In genomic region chr2:18378020-18378653, GRCh38 we compare ENCODE assay signal across 8 cellular contexts.
DNase-seq lines count a peak whose midpoint lies in the region; ATAC-seq lines count a peak whose summit lies in the region.

No MANE protein-coding gene starts in this region.

- CTCF ChIA-PET in CD4-positive, alpha-beta memory T cell (lab: Charles Lee; ENCODE audit: partially characterized antibody), result interaction anchor here (0.8 to 7.0 kb wide), 11 partner anchors 8 to 1486 kb away, joined by 3 to 69 read pairs (median 4); no protein-coding TSS in a partner anchor
- CTCF ChIA-PET in activated CD4-positive, alpha-beta T cell treated with anti-CD3 and anti-CD28 coated beads, Interleukin-2, amount 10 ng/mL, durations not matched to agents 7 days and 5 days (lab: Charles Lee), result no interaction called here

- H3K36me3 Mint-ChIP-seq in CD4-positive, alpha-beta memory T cell, result no peaks in the 10 kb centered on the region
- H3K36me3 Mint-ChIP-seq in activated CD4-positive, alpha-beta T cell treated with anti-CD3 and anti-CD28 coated beads, Interleukin-2, amount 10 ng/mL, durations not matched to agents 7 days and 5 days (ENCODE audit: low read depth), result no peaks in the 10 kb centered on the region

- H3K27me3 Mint-ChIP-seq in CD4-positive, alpha-beta memory T cell, result peaks cover 10 to 16% of the 10 kb centered on the region in 2 donors
- peaks cover 6% of the 10 kb centered on the region for H3K27me3 Mint-ChIP-seq in activated CD4-positive, alpha-beta T cell treated with anti-CD3 and anti-CD28 coated beads, Interleukin-2, amount 10 ng/mL, durations not matched to agents 7 days and 5 days

- H3K4me3 Mint-ChIP-seq in CD4-positive, alpha-beta memory T cell, result no peak overlapping the region
- H3K4me3 Mint-ChIP-seq in activated CD4-positive, alpha-beta T cell treated with anti-CD3 and anti-CD28 coated beads, Interleukin-2, amount 10 ng/mL, durations not matched to agents 7 days and 5 days, result no peak overlapping the region

- ATAC-seq in GM18858 (IDR thresholded peaks at IDR 0.05; ENCODE audit: unreplicated experiment) (peak; percentile 78), HG02938 (IDR thresholded peaks at IDR 0.05; ENCODE audit: unreplicated experiment) (peak; percentile 88), Right ventricle myocardium superior (ENCODE audit: poor library complexity) (peak; percentile 63)

- POLR2A ChIA-PET in CD4-positive, alpha-beta memory T cell (lab: Charles Lee; ENCODE audit: partially characterized antibody), result no interaction called here
- POLR2A ChIA-PET in activated CD4-positive, alpha-beta T cell treated with anti-CD3 and anti-CD28 coated beads, Interleukin-2, amount 10 ng/mL, durations not matched to agents 7 days and 5 days (lab: Charles Lee), result no interaction called here

- no peaks in the 10 kb centered on the region for H3K4me1 Mint-ChIP-seq in CD4-positive, alpha-beta memory T cell
- H3K4me1 Mint-ChIP-seq in activated CD4-positive, alpha-beta T cell treated with anti-CD3 and anti-CD28 coated beads, Interleukin-2, amount 10 ng/mL, durations not matched to agents 7 days and 5 days, result no peaks in the 10 kb centered on the region

- no peaks in the 10 kb centered on the region for H3K36me3 ChIP-seq in CD4-positive, alpha-beta memory T cell (ENCODE audit: insufficient read depth, low read length)

- DNase-seq in CD4-positive, alpha-beta memory T cell, result peak in 4 of 5 donors; percentile 5 to 24 (median 20)
- peak; percentile 46 for DNase-seq in NCI-H1694 (lab: John Stamatoyannopoulos, UW)
- DNase-seq in activated CD4-positive, alpha-beta T cell treated with anti-CD3 and anti-CD28 coated beads, Interleukin-2, amount 10 ng/mL, durations not matched to agents 7 days and 5 days, result peak; percentile 32
- no peak for DNase-seq in Right ventricle myocardium superior
- peak; percentile 59 for DNase-seq in retina
- DNase-seq in cortex of kidney (lab: John Stamatoyannopoulos, UW), result no peak

- no peak overlapping the region for H3K27ac Mint-ChIP-seq in CD4-positive, alpha-beta memory T cell
- no peak overlapping the region for H3K27ac Mint-ChIP-seq in activated CD4-positive, alpha-beta T cell treated with anti-CD3 and anti-CD28 coated beads, Interleukin-2, amount 10 ng/mL, durations not matched to agents 7 days and 5 days

- no peaks in the 10 kb centered on the region for H3K9me3 Mint-ChIP-seq in CD4-positive, alpha-beta memory T cell
- H3K9me3 Mint-ChIP-seq in activated CD4-positive, alpha-beta T cell treated with anti-CD3 and anti-CD28 coated beads, Interleukin-2, amount 10 ng/mL, durations not matched to agents 7 days and 5 days, result no peaks in the 10 kb centered on the region

- intact Hi-C loops in CD4-positive, alpha-beta memory T cell (cut with micrococcal nuclease), result no loop called here
- intact Hi-C loops in Right ventricle myocardium superior (cut with DNase I), result loop anchor here (5.0 kb wide), 1 partner anchor 526 kb away; no protein-coding TSS in a partner anchor

- H3K27me3 ChIP-seq in CD4-positive, alpha-beta memory T cell (ENCODE audit: insufficient read depth, low read length), result no peaks in the 10 kb centered on the region

- no peaks in the 10 kb centered on the region for H3K4me1 ChIP-seq in CD4-positive, alpha-beta memory T cell (ENCODE audit: insufficient read depth, low read length)

- H3K27ac ChIP-seq in CD4-positive, alpha-beta memory T cell (ENCODE audit: low read depth, low read length), result no peak overlapping the region

- H3K4me3 ChIP-seq in CD4-positive, alpha-beta memory T cell (ENCODE audit: low read length in 2 of 2), result no peak overlapping the region

- H3K9me3 ChIP-seq in CD4-positive, alpha-beta memory T cell (ENCODE audit: control insufficient read depth in 1 of 2, low read length in 2 of 2), result no peaks in the 10 kb centered on the region

Comparison
In these comparisons a context has a peak if more than half of its experiments do, and no peak if none do; other contexts are left out.
1. DNase-seq: peak in CD4-positive, alpha-beta memory T cell (4 of 5), NCI-H1694 (single experiment), activated CD4-positive, alpha-beta T cell treated with anti-CD3 and anti-CD28 coated beads, Interleukin-2, amount 10 ng/mL, durations not matched to agents 7 days and 5 days (single experiment) and retina (single experiment); none in Right ventricle myocardium superior (single experiment) and cortex of kidney (single experiment).
2. Peak in every context shown above with its lines, with median percentiles within 50 percentile points of each other: ATAC-seq.